17 cellular contexts compared by ENCODE assay signal in the genomic region with DNA sequence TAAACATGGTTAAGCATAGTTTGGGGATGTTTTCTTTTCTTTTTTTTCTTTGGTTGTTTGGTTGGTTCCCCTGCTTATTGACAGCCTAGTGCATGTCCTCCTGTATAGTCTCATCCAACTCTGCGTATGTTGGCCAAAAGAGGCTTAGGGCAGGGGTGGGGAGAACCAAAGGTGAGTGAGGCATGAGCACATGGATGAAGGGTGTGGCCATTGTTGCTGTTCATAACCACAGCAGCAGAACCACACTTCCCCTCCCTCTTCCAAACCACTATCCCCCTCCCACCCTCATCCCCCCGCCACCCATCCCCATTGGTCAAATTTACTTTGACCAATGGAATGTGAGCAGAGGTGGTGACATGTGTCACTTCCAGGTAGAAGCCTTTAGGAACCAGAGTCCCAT. TPM values are rescaled to one million over a fixed set of nuclear protein-coding genes. Genes with fewer than 3 reads are reported as not detected.
DNase-seq lines count a peak whose midpoint lies in the region; ATAC-seq, FAIRE-seq and TF ChIP-seq lines count a peak whose summit lies in the region.
"Had no signal": no experiment of that assay in that cellular context is flagged by ENCODE, and none has a peak within 500 bp of the region (broad histone marks: within the 10 kb centered on the region; RNA-seq: fewer than 3 reads in every experiment).

No MANE protein-coding gene starts in this region.

- H3K79me2 ChIP-seq in Loucy (ENCODE audit: insufficient read depth, low read length) = no peaks in the 10 kb centered on the region

- H3K4me1 ChIP-seq in Loucy (ENCODE audit: insufficient read depth, low read length, poor library complexity, severe bottlenecking) = peaks cover 11% of the 10 kb centered on the region
- H3K4me1 ChIP-seq: BE2C had no signal

- CTCF ChIA-PET in GM10248 (lab: Yijun Ruan, JAX) = interaction anchor here (3.4 kb wide), 1 partner anchor 19 kb away, joined by 16 read pairs; no protein-coding TSS in a partner anchor

- H3K9me2 ChIP-seq in Loucy (replicated peaks; ENCODE audit: low read depth, low read length) = no peaks in the 10 kb centered on the region

- peak overlapping the region; percentile 44; the same call in 1 of the 2 replicates for H2AFZ ChIP-seq in Loucy (ENCODE audit: low read length)
- H2AFZ ChIP-seq: GM23248 had no signal

- H3K9ac ChIP-seq in Loucy (ENCODE audit: low read depth, low read length, poor library complexity, severe bottlenecking) = no peak overlapping the region
- H3K9ac ChIP-seq: GM23248 had no signal

- POLR2A ChIA-PET in GM10248 (lab: Yijun Ruan, JAX) = no interaction called here

- DNase-seq in GM10248 (ENCODE audit: extremely low spot score) = peak; percentile 5
- no peak for DNase-seq in NCI-H524 treated with DMSO at 0.1 percent for 48 hours (lab: John Stamatoyannopoulos, UW)
- no peak for DNase-seq in RCC 7860 (ENCODE audit: low spot score)
- DNase-seq: BE2C; CD8-positive, alpha-beta memory T cell; DND-41; GDM1; GM23248 had no signal

- ATAC-seq in esophagus mucosa (peak; percentile 59), GM18519 (IDR thresholded peaks at IDR 0.05; ENCODE audit: low FRiP score, unreplicated experiment) (no peak), GM21529 (IDR thresholded peaks at IDR 0.05; ENCODE audit: unreplicated experiment) (no peak)

- H3K4me3 ChIP-seq in Loucy (ENCODE audit: low read length, poor library complexity, severe bottlenecking) = no peak overlapping the region
- H3K4me3 ChIP-seq: GM23248 had no signal

- no peaks in the 10 kb centered on the region for H3K36me3 ChIP-seq in Loucy (ENCODE audit: insufficient read depth, low read length)
- H3K36me3 ChIP-seq: BE2C had no signal

- H3K9me3 ChIP-seq in Loucy (ENCODE audit: insufficient read depth, low read depth, low read length) = no peaks in the 10 kb centered on the region
- H3K9me3 ChIP-seq: BE2C had no signal

- FAIRE-seq in RCC 7860 (lab: Jason Lieb, UNC) = no peak
- FAIRE-seq: A204.1, GM19239, H54 had no signal

- TF ChIP-seq CTCF in GM10248 (IDR thresholded peaks at IDR 0.05; ENCODE audit: control extremely low read depth, extremely low read depth, low read depth, missing control alignments) (no peak), Loucy (conservative IDR thresholded peaks at IDR 0.05; ENCODE audit: low read length) (no peak)

- no peaks in the 10 kb centered on the region for H3F3A ChIP-seq in Loucy (ENCODE audit: low read depth)

- H3K4me2 ChIP-seq in Loucy (ENCODE audit: low read depth, low read length, poor library complexity, severe bottlenecking) = no peak overlapping the region

- no peaks in the 10 kb centered on the region for H3K27me3 ChIP-seq in Loucy (ENCODE audit: insufficient read depth, low read length, poor library complexity, severe bottlenecking)
- H3K27me3 ChIP-seq: BE2C had no signal

- H4K20me1 ChIP-seq in Loucy (ENCODE audit: insufficient read depth, low read length, poor library complexity, severe bottlenecking) = no peaks in the 10 kb centered on the region

RNA-seq across cellular contexts. Expression of a gene that starts 7.1 kb away (rescaled TPM):
- total RNA-seq in esophagus mucosa = 13.4 TPM

RNA-seq across cellular contexts. Expression of a gene that starts 35.0 kb away (rescaled TPM):
- total RNA-seq in esophagus mucosa = not detected
- total RNA-seq: Caco-2; CD8-positive, alpha-beta memory T cell; GM23248; HT1080 had no signal

RNA-seq across cellular contexts. Expression of a gene that starts 53.9 kb away (rescaled TPM):
- not detected for total RNA-seq in esophagus mucosa
- total RNA-seq: Caco-2; CD8-positive, alpha-beta memory T cell; GM23248; HT1080 had no signal
